Comparison of ENCODE assay signal across 21 cellular contexts in genomic region chr10:13791483-13791882, GRCh38.
"Had no signal": no experiment of that assay in that cellular context is flagged by ENCODE, and none has a peak within 500 bp of the region (broad histone marks: within the 10 kb centered on the region; RNA-seq: fewer than 3 reads in every experiment).

No MANE protein-coding gene starts in this region.

- H3K4me3 ChIP-seq: adrenal gland, body of pancreas, breast epithelium, K562 had no signal

- H3K9me3 ChIP-seq: adrenal gland, body of pancreas, breast epithelium had no signal

- DNase-seq: activated CD4-positive, alpha-beta T cell treated with anti-CD3 and anti-CD28 coated beads, Interleukin-2, amount 10 ng/mL, durations not matched to agents 24 days and 14 days; activated CD4-positive, alpha-beta T cell treated with anti-CD3 and anti-CD28 coated beads, Interleukin-2, amount 50 U/mL, for 4 hours; activated CD8-positive, alpha-beta T cell treated with anti-CD3 and anti-CD28 coated beads, Interleukin-2, amount 10 ng/mL, durations not matched to agents 7 days and 5 days; activated gamma-delta T cell treated with Interleukin-2 at 50 U/mL for 16 hours; activated naive CD4-positive, alpha-beta T cell treated with anti-CD3 and anti-CD28 coated beads for 36 hours; activated T-cell treated with anti-CD3 and anti-CD28 coated beads for 4 hours; activated T-cell treated with anti-CD3 and anti-CD28 coated beads, Interleukin-2, amount 50 U/mL, for 4 hours; NCI-H146; NCI-H1930; NCI-H2081 treated with DMSO at 0.1 percent for 48 hours; NCI-H524 treated with DMSO at 0.1 percent for 48 hours; NK-92 treated with Interleukin-12 subunit alpha and Interleukin-12 subunit beta, amount 100 ng/mL, for 24 hours; PC-3; SIG-M5; T1000 had no signal

- H3K27ac ChIP-seq: adrenal gland, body of pancreas, breast epithelium, RWPE1 had no signal

- H3K27me3 ChIP-seq: adrenal gland, body of pancreas, breast epithelium had no signal

- H3K4me1 ChIP-seq: breast epithelium had no signal

- FAIRE-seq: K562, RCC 7860 had no signal

- H3K36me3 ChIP-seq: adrenal gland, breast epithelium had no signal
